ENCODE assay signal across 17 cellular contexts in the genomic region with DNA sequence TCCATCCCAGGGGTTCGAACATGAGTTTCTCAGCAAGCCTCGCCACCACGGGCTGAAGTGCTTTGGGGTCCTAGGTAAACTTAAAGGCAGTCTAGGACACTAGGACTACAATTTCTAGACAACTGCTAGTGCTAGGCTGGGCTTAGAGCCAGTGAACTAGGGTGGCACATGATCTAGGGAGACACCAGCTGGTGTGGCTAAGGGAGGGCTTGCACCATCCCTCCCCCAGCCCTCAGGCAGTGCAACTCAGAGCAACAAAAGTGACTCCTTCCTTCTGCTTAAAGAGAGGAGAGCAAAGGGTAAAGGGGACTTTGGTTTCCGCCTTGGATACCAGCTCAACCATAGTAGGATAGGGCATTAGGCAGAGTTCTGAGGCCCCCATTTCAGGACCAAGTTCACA.
"Had no signal": no experiment of that assay in that cellular context is flagged by ENCODE, and none has a peak within 500 bp of the region (broad histone marks: within the 10 kb centered on the region; RNA-seq: fewer than 3 reads in every experiment).

No MANE protein-coding gene starts in this region.

- H3K27me3 ChIP-seq: ovary, sigmoid colon, spleen, suprapubic skin, tibial nerve, uterus had no signal

- H3K9me3 ChIP-seq: left ventricle myocardium inferior, ovary, sigmoid colon, spleen, suprapubic skin, thoracic aorta, tibial nerve, uterus had no signal

- H3K27ac ChIP-seq: left ventricle myocardium inferior, ovary, sigmoid colon, spleen, suprapubic skin, thoracic aorta, uterus had no signal

- H3K4me1 ChIP-seq: left ventricle myocardium inferior, sigmoid colon, suprapubic skin, tibial nerve, uterus had no signal

- H3K4me3 ChIP-seq: left ventricle myocardium inferior, lung, ovary, sigmoid colon, spleen, suprapubic skin, thoracic aorta, tibial nerve, uterus had no signal

- DNase-seq: islet precursor cell; left ventricle myocardium inferior; mesendoderm; naive thymus-derived CD4-positive, alpha-beta T cell; ovary; retina; right cardiac atrium; sigmoid colon; small intestine; spleen; stimulated activated CD4-positive, alpha-beta T cell treated with anti-CD3 and anti-CD28 coated beads, Interleukin-4, amount 100 ng/mL, for 24 hours; stimulated activated naive CD4-positive, alpha-beta T cell; uterus had no signal

- H3K36me3 ChIP-seq: left ventricle myocardium inferior, ovary, sigmoid colon, spleen, suprapubic skin, thoracic aorta, tibial nerve, uterus had no signal
